14 cellular contexts compared by ENCODE assay signal in genomic region chr9:97077465-97078295, GRCh38. TPM values are rescaled to one million over a fixed set of nuclear protein-coding genes. Genes with fewer than 3 reads are reported as not detected.
"Had no signal": no experiment of that assay in that cellular context is flagged by ENCODE, and none has a peak within 500 bp of the region (broad histone marks: within the 10 kb centered on the region; RNA-seq: fewer than 3 reads in every experiment).

No MANE protein-coding gene starts in this region.

- H3K4me2 ChIP-seq: smooth muscle cell had no signal

- H3K36me3 Mint-ChIP-seq: type B pancreatic cell had no signal

- H3K9me3 ChIP-seq: mucosa of descending colon, right atrium auricular region, thyroid gland, uterus had no signal

- FAIRE-seq: kidney had no signal

- H3K9me3 Mint-ChIP-seq: dendritic cell treated with granulocyte-macrophage colony-stimulating factor and Interleukin-4, amounts not matched to agents 40 ng/mL and 50 ng/mL, for 4 days; type B pancreatic cell had no signal

- H3K4me3 ChIP-seq: mucosa of descending colon, right atrium auricular region, smooth muscle cell, uterus had no signal

- H3K27me3 ChIP-seq: right atrium auricular region, thyroid gland had no signal

- H3K4me1 Mint-ChIP-seq: naive thymus-derived CD8-positive, alpha-beta T cell had no signal

- DNase-seq: esophagus squamous epithelium; foreskin fibroblast; kidney; mucosa of descending colon; naive thymus-derived CD8-positive, alpha-beta T cell; stimulated activated CD4-positive, alpha-beta T cell treated with anti-CD3 and anti-CD28 coated beads, Interleukin-2, amount 100 ng/mL, for 48 hours; stimulated activated naive CD4-positive, alpha-beta T cell treated with Interleukin-2 at 50 U/mL for 16 hours; thyroid gland; uterus had no signal

- H3K4me3 Mint-ChIP-seq: dendritic cell treated with granulocyte-macrophage colony-stimulating factor and Interleukin-4, amounts not matched to agents 40 ng/mL and 50 ng/mL, for 4 days; naive thymus-derived CD8-positive, alpha-beta T cell; type B pancreatic cell had no signal

- H3K4me1 ChIP-seq: right atrium auricular region had no signal

- H3K27ac ChIP-seq: esophagus squamous epithelium, right atrium auricular region, thyroid gland, uterus had no signal

- ATAC-seq: mucosa of descending colon; naive thymus-derived CD8-positive, alpha-beta T cell had no signal

- H3K36me3 ChIP-seq: esophagus squamous epithelium, right atrium auricular region, thyroid gland, uterus had no signal

- H3K27ac Mint-ChIP-seq: dendritic cell treated with granulocyte-macrophage colony-stimulating factor and Interleukin-4, amounts not matched to agents 40 ng/mL and 50 ng/mL, for 4 days; naive thymus-derived CD8-positive, alpha-beta T cell; type B pancreatic cell had no signal

RNA-seq across cellular contexts. Expression of gene CTSV, which starts 38.7 kb away (rescaled TPM):
- total RNA-seq: naive thymus-derived CD8-positive, alpha-beta T cell; posterior vena cava; right atrium auricular region had no signal
- polyA plus RNA-seq: naive thymus-derived CD8-positive, alpha-beta T cell had no signal
